Comparison of ENCODE assay signal across 20 cellular contexts in genomic region chr1:165865941-165866340, GRCh38. TPM values are rescaled to one million over a fixed set of nuclear protein-coding genes. Genes with fewer than 3 reads are reported as not detected.
A peak's percentile ranks its signal among the peaks of the same experiment; 100 is the strongest.
DNase-seq lines count a peak whose midpoint lies in the region; ATAC-seq and TF ChIP-seq lines count a peak whose summit lies in the region.
"Had no signal": no experiment of that assay in that cellular context is flagged by ENCODE, and none has a peak within 500 bp of the region (broad histone marks: within the 10 kb centered on the region; RNA-seq: fewer than 3 reads in every experiment).

No MANE protein-coding gene starts in this region.

- H3K27me3 ChIP-seq in colonic mucosa: no peaks in the 10 kb centered on the region
- no peaks in the 10 kb centered on the region for H3K27me3 ChIP-seq in neural progenitor cell

- intact Hi-C loops in colonic mucosa (cut with DNase I): no loop called here

- DNase-seq in colonic mucosa (peak; percentile 27), neural progenitor cell (ENCODE audit: low spot score) (no peak), RWPE1 (ENCODE audit: low spot score) (no peak)
- DNase-seq: Caco-2; CD4-positive, alpha-beta T cell; DMS153; H7; MM.1S; NCI-H1092; NCI-H1436 treated with DMSO at 0.1 percent for 48 hours; NCI-H1930; NCI-H2227 treated with DMSO at 0.1 percent for 48 hours; NCI-H510A; SIG-M5; SK-N-SH had no signal

- H3K36me3 Mint-ChIP-seq in neural progenitor cell: peaks cover 22% of the 10 kb centered on the region
- H3K36me3 Mint-ChIP-seq: IgD-negative memory B cell had no signal

- H3K4me3 Mint-ChIP-seq in neural progenitor cell: no peak overlapping the region
- H3K4me3 Mint-ChIP-seq: CD4-positive, alpha-beta T cell; IgD-negative memory B cell had no signal

- no peak overlapping the region for H3K4me2 ChIP-seq in neural progenitor cell
- H3K4me2 ChIP-seq: SK-N-SH had no signal

- H3K27me3 Mint-ChIP-seq in neural progenitor cell (ENCODE audit: insufficient read depth, low read depth): no peaks in the 10 kb centered on the region
- H3K27me3 Mint-ChIP-seq: CD4-positive, alpha-beta T cell; IgD-negative memory B cell had no signal

- POLR2A ChIA-PET in RWPE1 (lab: Yijun Ruan, JAX; ENCODE audit: low non-redundant PET): no interaction called here

- peaks cover 83% of the 10 kb centered on the region for H4K20me1 ChIP-seq in neural progenitor cell (ENCODE audit: low read depth)

- TF ChIP-seq CTCF in colonic mucosa (IDR thresholded peaks at IDR 0.05) (no peak), neural progenitor cell (IDR thresholded peaks at IDR 0.05) (no peak), RWPE1 (conservative IDR thresholded peaks at IDR 0.05; ENCODE audit: low read depth) (no peak)

- peaks cover 15% of the 10 kb centered on the region for H3K4me1 Mint-ChIP-seq in neural progenitor cell

- no peak overlapping the region for H3K27ac Mint-ChIP-seq in neural progenitor cell
- H3K27ac Mint-ChIP-seq: CD4-positive, alpha-beta T cell; IgD-negative memory B cell had no signal

- ATAC-seq in GM19463 (IDR thresholded peaks at IDR 0.05; ENCODE audit: unreplicated experiment) (no peak), HG02885 (IDR thresholded peaks at IDR 0.05; ENCODE audit: poor library complexity, unreplicated experiment) (no peak), HG03025 (IDR thresholded peaks at IDR 0.05; ENCODE audit: low FRiP score, unreplicated experiment) (no peak)

- CTCF ChIA-PET in RWPE1 (lab: Yijun Ruan, JAX): no interaction called here

- no peak overlapping the region for H3K4me3 ChIP-seq in colonic mucosa
- no peak overlapping the region for H3K4me3 ChIP-seq in neural progenitor cell

- H3K79me2 ChIP-seq in neural progenitor cell (ENCODE audit: low read depth): peaks cover 97% of the 10 kb centered on the region

- peak overlapping the region; percentile 73 for H3K27ac ChIP-seq in KOPT-K1 (ENCODE audit: low read depth, low read length, poor library complexity, severe bottlenecking)
- peak overlapping the region; percentile 70 for H3K27ac ChIP-seq in colonic mucosa
- peak overlapping the region; percentile 6 for H3K27ac ChIP-seq in neural progenitor cell
- H3K27ac ChIP-seq in RWPE1: no peak overlapping the region

- peaks cover 5% of the 10 kb centered on the region for H3F3A ChIP-seq in neural progenitor cell (ENCODE audit: low read depth)

- H3K9me3 ChIP-seq in KOPT-K1 (ENCODE audit: insufficient read depth, low read length, poor library complexity, severe bottlenecking) (no peaks in the 10 kb centered on the region), colonic mucosa (no peaks in the 10 kb centered on the region), neural progenitor cell (ENCODE audit: low read depth) (no peaks in the 10 kb centered on the region)
- H3K9me3 ChIP-seq: Caco-2, SK-N-SH had no signal

- no peak overlapping the region for H2AFZ ChIP-seq in neural progenitor cell (replicated peaks)

- peaks cover 11% of the 10 kb centered on the region for H3K4me1 ChIP-seq in colonic mucosa
- peaks cover 29% of the 10 kb centered on the region for H3K4me1 ChIP-seq in neural progenitor cell
- H3K4me1 ChIP-seq: Caco-2 had no signal

- no peak overlapping the region for H3K9ac ChIP-seq in colonic mucosa (ENCODE audit: low read depth in 2 of 2, low read length in 2 of 2)
- no peak overlapping the region for H3K9ac ChIP-seq in neural progenitor cell
- H3K9ac ChIP-seq: SK-N-SH had no signal

- peaks cover 4% of the 10 kb centered on the region for H3K9me3 Mint-ChIP-seq in neural progenitor cell
- H3K9me3 Mint-ChIP-seq: CD4-positive, alpha-beta T cell; IgD-negative memory B cell had no signal

- H3K36me3 ChIP-seq in KOPT-K1 (ENCODE audit: insufficient read depth, low read length): no peaks in the 10 kb centered on the region
- no peaks in the 10 kb centered on the region for H3K36me3 ChIP-seq in colonic mucosa
- no peaks in the 10 kb centered on the region for H3K36me3 ChIP-seq in neural progenitor cell

RNA-seq across cellular contexts. Expression of gene UCK2, which starts 38.5 kb away (rescaled TPM):
- total RNA-seq in colonic mucosa: 10 to 100 TPM; 39.6 to 69.0 TPM
- 43.8 and 67.6 TPM in 2 replicates for total RNA-seq in neural progenitor cell (ENCODE audit: low replicate concordance)
